ENCODE assay signal across 8 cellular contexts in the genomic region with DNA sequence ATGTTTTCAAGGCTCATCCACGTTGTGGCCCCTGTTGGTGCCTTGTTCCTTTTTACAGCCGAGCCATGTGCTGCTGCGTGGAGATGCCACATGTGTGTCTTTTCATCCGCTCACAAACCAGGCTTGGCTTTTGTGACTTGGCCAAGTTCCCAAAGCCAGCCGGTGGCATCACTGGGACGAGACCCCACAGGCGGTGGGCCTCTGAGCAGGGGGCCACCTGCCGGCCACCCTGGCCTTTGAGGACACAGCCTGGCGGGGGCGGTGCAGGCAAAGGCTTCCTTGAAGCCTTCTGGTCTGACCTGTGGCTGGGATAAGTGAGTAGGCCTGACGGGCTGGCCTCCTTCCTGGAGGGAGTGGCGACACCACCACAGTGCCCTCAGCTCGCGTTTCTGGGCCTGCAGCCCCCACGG. TPM values are rescaled to one million over a fixed set of nuclear protein-coding genes. Genes with fewer than 3 reads are reported as not detected.
DNase-seq lines count a peak whose midpoint lies in the region; ATAC-seq and TF ChIP-seq lines count a peak whose summit lies in the region.

No MANE protein-coding gene starts in this region.

- WGBS in body of pancreas, 2 donors: 63 to 88% methylated on average over 7 to 15 of the region's 15 CpGs

- TF ChIP-seq CTCF in CD8-positive, alpha-beta T cell (IDR thresholded peaks at IDR 0.05): no peak
- TF ChIP-seq CTCF in body of pancreas (IDR thresholded peaks at IDR 0.05) (peak in 1 of 7 experiments; percentile 4), uterus (IDR thresholded peaks at IDR 0.05) (peak in 1 of 4 experiments; percentile 36), Caco-2 (IDR thresholded peaks at IDR 0.05; ENCODE audit: insufficient read depth in 1 of 2, low read depth in 1 of 2, low read length in 1 of 2, severe bottlenecking in 1 of 2, unreplicated experiment in 1 of 2) (no peak)

- ATAC-seq in CD8-positive, alpha-beta T cell: peak; percentile 4
- ATAC-seq in GM21723 (IDR thresholded peaks at IDR 0.05; ENCODE audit: unreplicated experiment) (peak; percentile 18), body of pancreas (no peak)

- H3K9me3 ChIP-seq in CD8-positive, alpha-beta T cell (ENCODE audit: low read length): no peaks in the 10 kb centered on the region
- no peaks in the 10 kb centered on the region for H3K9me3 ChIP-seq in body of pancreas
- H3K9me3 ChIP-seq in uterus: no peaks in the 10 kb centered on the region
- no peaks in the 10 kb centered on the region for H3K9me3 ChIP-seq in Caco-2

- CTCF ChIA-PET in CD8-positive, alpha-beta T cell (lab: Charles Lee): interaction anchor here (0.8 to 3.2 kb wide), 9 partner anchors 9 to 104 kb away, joined by 3 to 29 read pairs (median 7); a partner anchor contains a TSS
- CTCF ChIA-PET in Caco-2 (lab: Charles Lee): interaction anchor here (0.5 kb wide), 1 partner anchor 172 kb away, joined by 3 read pairs; no protein-coding TSS in a partner anchor

- no peaks in the 10 kb centered on the region for H3K9me3 Mint-ChIP-seq in CD8-positive, alpha-beta T cell
- H3K9me3 Mint-ChIP-seq in Caco-2 (ENCODE audit: unreplicated experiment): no peaks in the 10 kb centered on the region

- TF ChIP-seq POLR2A in body of pancreas (IDR thresholded peaks at IDR 0.05) (no peak), uterus (IDR thresholded peaks at IDR 0.05) (no peak)

- H3K36me3 ChIP-seq in CD8-positive, alpha-beta T cell (ENCODE audit: insufficient read depth, low read length): peaks cover 37% of the 10 kb centered on the region
- H3K36me3 ChIP-seq in body of pancreas (replicated peaks in 1 of 2; ENCODE audit: insufficient read depth in 1 of 2, low read depth in 2 of 2) (peaks cover 0 to 12% of the 10 kb centered on the region in 2 donors), uterus (no peaks in the 10 kb centered on the region), Caco-2 (ENCODE audit: control insufficient read depth, insufficient read depth, low read length) (peaks cover 8% of the 10 kb centered on the region)

- H3K27ac ChIP-seq in CD8-positive, alpha-beta T cell (ENCODE audit: low read depth, low read length): peak overlapping the region; percentile 70
- H3K27ac ChIP-seq in body of pancreas: peak overlapping the region in 2 of 4 donors; percentile 65 to 79
- peak overlapping the region; percentile 85 to 88 for H3K27ac ChIP-seq in uterus

- H3K36me3 Mint-ChIP-seq in CD8-positive, alpha-beta T cell: peaks cover 72% of the 10 kb centered on the region
- H3K36me3 Mint-ChIP-seq in Caco-2 (ENCODE audit: insufficient read depth, unreplicated experiment): peaks cover 65% of the 10 kb centered on the region

- BruUV-seq in Caco-2 (replicated peaks; lab: Mats Ljungman, UMichigan): no TSS peak

- peak overlapping the region; percentile 29 for H3K4me3 ChIP-seq in CD8-positive, alpha-beta T cell (ENCODE audit: low read depth, low read length)
- H3K4me3 ChIP-seq in body of pancreas: no peak overlapping the region
- no peak overlapping the region for H3K4me3 ChIP-seq in uterus
- H3K4me3 ChIP-seq in Caco-2 (ENCODE audit: low read depth, low read length): no peak overlapping the region

- H3K27me3 ChIP-seq in CD8-positive, alpha-beta T cell (ENCODE audit: insufficient read depth, low read length): no peaks in the 10 kb centered on the region
- no peaks in the 10 kb centered on the region for H3K27me3 ChIP-seq in body of pancreas
- H3K27me3 ChIP-seq in uterus: no peaks in the 10 kb centered on the region
- H3K27me3 ChIP-seq in Caco-2 (replicated peaks; ENCODE audit: control insufficient read depth, insufficient read depth, low read length): no peaks in the 10 kb centered on the region

- POLR2A ChIA-PET in CD8-positive, alpha-beta T cell (lab: Charles Lee): interaction anchor here (0.7 to 15.2 kb wide), 14 partner anchors 3 to 207 kb away, joined by 3 to 426 read pairs (median 4); a partner anchor contains a TSS
- POLR2A ChIA-PET in Caco-2 (lab: Charles Lee): no interaction called here

- no peaks in the 10 kb centered on the region for H3K27me3 Mint-ChIP-seq in CD8-positive, alpha-beta T cell (ENCODE audit: low read depth)
- H3K27me3 Mint-ChIP-seq in Caco-2 (ENCODE audit: insufficient read depth, unreplicated experiment): no peaks in the 10 kb centered on the region

- peak in 5 of 7 experiments; percentile 33 to 73 (median 54) for DNase-seq in CD8-positive, alpha-beta T cell
- DNase-seq in OCI-M1 (lab: John Stamatoyannopoulos, UW) (peak; percentile 90), body of pancreas (peak in 3 of 4 donors; percentile 14 to 43 (median 27)), lung microvascular endothelial cell (ENCODE audit: low read depth in 2 of 2) (peak; percentile 40 to 74), uterus (peak in 1 of 2 donors; percentile 57), Caco-2 (no peak)
- DNase-seq in effector CD4-positive, alpha-beta T cell: no peak

- H3K4me1 Mint-ChIP-seq in CD8-positive, alpha-beta T cell (ENCODE audit: low read depth): peaks cover 73% of the 10 kb centered on the region
- H3K4me1 Mint-ChIP-seq in Caco-2 (ENCODE audit: low read depth, unreplicated experiment): no peaks in the 10 kb centered on the region

- intact Hi-C loops in CD8-positive, alpha-beta T cell (cut with DNase I, micrococcal nuclease): loop anchor here (1.0 to 5.0 kb wide), 5 partner anchors 9 to 230 kb away; a partner anchor contains a TSS
- intact Hi-C loops in body of pancreas (cut with DNase I): loop anchor here (5.0 kb wide), 2 partner anchors 35 to 100 kb away; no protein-coding TSS in a partner anchor
- intact Hi-C loops in uterus (cut with DNase I; ENCODE audit: low total_unique reads): no loop called here
- intact Hi-C loops in Caco-2 (cut with micrococcal nuclease; ENCODE audit: unreplicated experiment): no loop called here

- H3K27ac Mint-ChIP-seq in CD8-positive, alpha-beta T cell: peak overlapping the region; percentile 95
- H3K27ac Mint-ChIP-seq in Caco-2 (ENCODE audit: unreplicated experiment): no peak overlapping the region

- H3K4me3 Mint-ChIP-seq in CD8-positive, alpha-beta T cell: peak overlapping the region; percentile 79
- H3K4me3 Mint-ChIP-seq in Caco-2 (ENCODE audit: unreplicated experiment): no peak overlapping the region

- H3K4me1 ChIP-seq in CD8-positive, alpha-beta T cell (ENCODE audit: insufficient read depth, low read length): peaks cover 100% of the 10 kb centered on the region
- H3K4me1 ChIP-seq in body of pancreas (peaks cover 59% of the 10 kb centered on the region), uterus (peaks cover 1 to 35% of the 10 kb centered on the region in 2 donors), Caco-2 (no peaks in the 10 kb centered on the region; the same call in 1 of the 2 replicates)

RNA-seq across cellular contexts. Expression of a gene that starts 10.6 kb away (rescaled TPM):
- total RNA-seq in CD8-positive, alpha-beta T cell: 100 to 1,000 TPM; 356 to 371 TPM
- total RNA-seq in body of pancreas (10 to 100 TPM; 27.4 to 36.3 TPM), lung microvascular endothelial cell (28.8 and 29.6 TPM in 2 replicates), uterus (10 to 100 TPM; 25.0 to 93.8 (median 64.2) TPM), Caco-2 (2022) (113 and 120 TPM in 2 replicates)

RNA-seq across cellular contexts. Expression of a gene that starts 12.3 kb away (rescaled TPM):
- total RNA-seq in CD8-positive, alpha-beta T cell: 100 to 1,000 TPM; 152 TPM
- total RNA-seq in body of pancreas (10 to 100 TPM; 18.2 to 39.6 TPM), lung microvascular endothelial cell (17.2 and 30.2 TPM in 2 replicates), uterus (10 to 100 TPM in 3 of 4 donors, 1 to 10 TPM in 1; 7.4 to 63.7 (median 22.5) TPM), Caco-2 (2022) (83.3 and 88.6 TPM in 2 replicates)

RNA-seq across cellular contexts. Expression of a gene that starts 26.5 kb away (rescaled TPM):
- total RNA-seq in CD8-positive, alpha-beta T cell: 1 to 10 TPM; 5.9 to 9.9 TPM
- total RNA-seq in body of pancreas (10 to 100 TPM; 16.2 to 30.6 TPM), lung microvascular endothelial cell (7.2 and 7.3 TPM in 2 replicates), uterus (10 to 100 TPM in 3 of 4 donors, 1 to 10 TPM in 1; 7.7 to 48.8 (median 19.1) TPM), Caco-2 (2022) (81.2 and 89.6 TPM in 2 replicates)

Comparison
In these comparisons a context has a peak if more than half of its experiments do, and no peak if none do; other contexts are left out.
1. DNase-seq: peak in CD8-positive, alpha-beta T cell (5 of 7), OCI-M1 (single experiment), body of pancreas (3 of 4) and lung microvascular endothelial cell (2 of 2); none in effector CD4-positive, alpha-beta T cell (single experiment) and Caco-2 (0 of 2).
2. intact Hi-C loops: an anchor here in CD8-positive, alpha-beta T cell (1.0 to 5.0 kb wide) and body of pancreas (5.0 kb wide); none called in uterus and Caco-2.